ENCODE assay signal across 2 cellular contexts in the genomic region with DNA sequence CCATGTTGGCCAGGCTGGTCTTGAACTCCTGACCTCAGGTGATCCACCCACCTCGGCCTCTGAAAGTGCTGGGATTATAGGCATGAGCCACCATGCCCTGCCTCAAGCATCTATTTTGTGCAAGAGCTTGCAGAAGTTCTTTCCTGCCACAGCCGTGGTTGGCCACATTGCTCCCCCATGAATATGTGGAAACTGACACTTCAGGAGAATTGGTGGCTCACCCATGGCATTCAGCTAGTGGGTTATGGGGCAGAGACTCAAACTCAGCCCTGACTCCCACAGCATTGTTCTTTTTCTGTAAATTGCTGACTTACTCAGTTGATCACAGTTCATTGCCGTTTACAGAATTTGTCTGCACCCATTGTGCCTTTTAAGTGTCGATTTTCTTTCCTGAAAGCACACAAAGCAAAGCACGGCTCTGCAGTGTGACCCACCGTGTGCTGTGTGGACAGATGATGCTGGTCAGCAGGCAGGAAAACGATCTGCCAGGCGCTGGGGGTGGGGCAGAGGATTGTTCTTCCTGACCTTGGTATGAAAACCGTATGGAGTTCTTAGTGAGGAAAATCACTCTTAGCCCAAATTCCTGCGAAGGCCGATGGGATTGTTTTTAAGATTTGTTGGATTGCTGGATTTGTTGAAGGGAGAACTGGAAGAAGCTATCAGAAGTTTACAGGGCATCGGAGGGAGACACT.
TF ChIP-seq lines count a peak whose summit lies in the region.

No MANE protein-coding gene starts in this region.

TF ChIP-seq in liver, 16 proteins besides CTCF, POLR2A, EP300 and RAD21:
- TF ChIP-seq, protein P1, sequence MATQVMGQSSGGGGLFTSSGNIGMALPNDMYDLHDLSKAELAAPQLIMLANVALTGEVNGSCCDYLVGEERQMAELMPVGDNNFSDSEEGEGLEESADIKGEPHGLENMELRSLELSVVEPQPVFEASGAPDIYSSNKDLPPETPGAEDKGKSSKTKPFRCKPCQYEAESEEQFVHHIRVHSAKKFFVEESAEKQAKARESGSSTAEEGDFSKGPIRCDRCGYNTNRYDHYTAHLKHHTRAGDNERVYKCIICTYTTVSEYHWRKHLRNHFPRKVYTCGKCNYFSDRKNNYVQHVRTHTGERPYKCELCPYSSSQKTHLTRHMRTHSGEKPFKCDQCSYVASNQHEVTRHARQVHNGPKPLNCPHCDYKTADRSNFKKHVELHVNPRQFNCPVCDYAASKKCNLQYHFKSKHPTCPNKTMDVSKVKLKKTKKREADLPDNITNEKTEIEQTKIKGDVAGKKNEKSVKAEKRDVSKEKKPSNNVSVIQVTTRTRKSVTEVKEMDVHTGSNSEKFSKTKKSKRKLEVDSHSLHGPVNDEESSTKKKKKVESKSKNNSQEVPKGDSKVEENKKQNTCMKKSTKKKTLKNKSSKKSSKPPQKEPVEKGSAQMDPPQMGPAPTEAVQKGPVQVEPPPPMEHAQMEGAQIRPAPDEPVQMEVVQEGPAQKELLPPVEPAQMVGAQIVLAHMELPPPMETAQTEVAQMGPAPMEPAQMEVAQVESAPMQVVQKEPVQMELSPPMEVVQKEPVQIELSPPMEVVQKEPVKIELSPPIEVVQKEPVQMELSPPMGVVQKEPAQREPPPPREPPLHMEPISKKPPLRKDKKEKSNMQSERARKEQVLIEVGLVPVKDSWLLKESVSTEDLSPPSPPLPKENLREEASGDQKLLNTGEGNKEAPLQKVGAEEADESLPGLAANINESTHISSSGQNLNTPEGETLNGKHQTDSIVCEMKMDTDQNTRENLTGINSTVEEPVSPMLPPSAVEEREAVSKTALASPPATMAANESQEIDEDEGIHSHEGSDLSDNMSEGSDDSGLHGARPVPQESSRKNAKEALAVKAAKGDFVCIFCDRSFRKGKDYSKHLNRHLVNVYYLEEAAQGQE (IDR thresholded peaks at IDR 0.05): peak; percentile 59
- TF ChIP-seq RXRA (IDR thresholded peaks at IDR 0.05): peak in 1 of 2 donors; percentile 63
- peak in 1 of 2 donors; percentile 19 for TF ChIP-seq JUND (IDR thresholded peaks at IDR 0.05)
- TF ChIP-seq, protein P2, sequence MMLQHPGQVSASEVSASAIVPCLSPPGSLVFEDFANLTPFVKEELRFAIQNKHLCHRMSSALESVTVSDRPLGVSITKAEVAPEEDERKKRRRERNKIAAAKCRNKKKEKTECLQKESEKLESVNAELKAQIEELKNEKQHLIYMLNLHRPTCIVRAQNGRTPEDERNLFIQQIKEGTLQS (IDR thresholded peaks at IDR 0.05): no peak
- TF ChIP-seq FOXA2 (IDR thresholded peaks at IDR 0.05): no peak
- no peak for TF ChIP-seq NR2F2 (IDR thresholded peaks at IDR 0.05)
- TF ChIP-seq YY1 (IDR thresholded peaks at IDR 0.05): peak; percentile 30
- no peak for TF ChIP-seq GABPA (IDR thresholded peaks at IDR 0.05 in 1 of 2, conservative IDR thresholded peaks at IDR 0.05 in 1 of 2)
- TF ChIP-seq EGR1 (IDR thresholded peaks at IDR 0.05; ENCODE audit: low read depth in 2 of 2): no peak
- TF ChIP-seq SP1 (IDR thresholded peaks at IDR 0.05): no peak
- TF ChIP-seq HNF4A (conservative IDR thresholded peaks at IDR 0.05): peak in 1 of 2 donors; percentile 67
- TF ChIP-seq, protein P3, sequence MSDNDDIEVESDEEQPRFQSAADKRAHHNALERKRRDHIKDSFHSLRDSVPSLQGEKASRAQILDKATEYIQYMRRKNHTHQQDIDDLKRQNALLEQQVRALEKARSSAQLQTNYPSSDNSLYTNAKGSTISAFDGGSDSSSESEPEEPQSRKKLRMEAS (IDR thresholded peaks at IDR 0.05): no peak
- TF ChIP-seq, protein P4, sequence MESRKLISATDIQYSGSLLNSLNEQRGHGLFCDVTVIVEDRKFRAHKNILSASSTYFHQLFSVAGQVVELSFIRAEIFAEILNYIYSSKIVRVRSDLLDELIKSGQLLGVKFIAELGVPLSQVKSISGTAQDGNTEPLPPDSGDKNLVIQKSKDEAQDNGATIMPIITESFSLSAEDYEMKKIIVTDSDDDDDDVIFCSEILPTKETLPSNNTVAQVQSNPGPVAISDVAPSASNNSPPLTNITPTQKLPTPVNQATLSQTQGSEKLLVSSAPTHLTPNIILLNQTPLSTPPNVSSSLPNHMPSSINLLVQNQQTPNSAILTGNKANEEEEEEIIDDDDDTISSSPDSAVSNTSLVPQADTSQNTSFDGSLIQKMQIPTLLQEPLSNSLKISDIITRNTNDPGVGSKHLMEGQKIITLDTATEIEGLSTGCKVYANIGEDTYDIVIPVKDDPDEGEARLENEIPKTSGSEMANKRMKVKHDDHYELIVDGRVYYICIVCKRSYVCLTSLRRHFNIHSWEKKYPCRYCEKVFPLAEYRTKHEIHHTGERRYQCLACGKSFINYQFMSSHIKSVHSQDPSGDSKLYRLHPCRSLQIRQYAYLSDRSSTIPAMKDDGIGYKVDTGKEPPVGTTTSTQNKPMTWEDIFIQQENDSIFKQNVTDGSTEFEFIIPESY (IDR thresholded peaks at IDR 0.05): no peak
- TF ChIP-seq FOXA1 (IDR thresholded peaks at IDR 0.05): no peak
- TF ChIP-seq HNF4G (IDR thresholded peaks at IDR 0.05): no peak
- TF ChIP-seq TAF1 (conservative IDR thresholded peaks at IDR 0.05): no peak

TF ChIP-seq in SK-N-SH treated with all-trans-retinoic acid at 6 μM for 48 hours, 23 proteins besides CTCF, POLR2A, EP300 and RAD21 (continued from another document):
- TF ChIP-seq TCF4 (CRISPR knock-in tag; IDR thresholded peaks at IDR 0.05; ENCODE audit: borderline replicate concordance) (no peak), BACH2 (CRISPR knock-in tag; IDR thresholded peaks at IDR 0.05; ENCODE audit: borderline replicate concordance) (no peak), OSR1 (CRISPR knock-in tag; IDR thresholded peaks at IDR 0.05) (no peak), ZC3H10 (CRISPR knock-in tag; IDR thresholded peaks at IDR 0.05) (no peak), TOX (CRISPR knock-in tag; IDR thresholded peaks at IDR 0.05; ENCODE audit: borderline replicate concordance) (no peak)
- TF ChIP-seq, protein P5, sequence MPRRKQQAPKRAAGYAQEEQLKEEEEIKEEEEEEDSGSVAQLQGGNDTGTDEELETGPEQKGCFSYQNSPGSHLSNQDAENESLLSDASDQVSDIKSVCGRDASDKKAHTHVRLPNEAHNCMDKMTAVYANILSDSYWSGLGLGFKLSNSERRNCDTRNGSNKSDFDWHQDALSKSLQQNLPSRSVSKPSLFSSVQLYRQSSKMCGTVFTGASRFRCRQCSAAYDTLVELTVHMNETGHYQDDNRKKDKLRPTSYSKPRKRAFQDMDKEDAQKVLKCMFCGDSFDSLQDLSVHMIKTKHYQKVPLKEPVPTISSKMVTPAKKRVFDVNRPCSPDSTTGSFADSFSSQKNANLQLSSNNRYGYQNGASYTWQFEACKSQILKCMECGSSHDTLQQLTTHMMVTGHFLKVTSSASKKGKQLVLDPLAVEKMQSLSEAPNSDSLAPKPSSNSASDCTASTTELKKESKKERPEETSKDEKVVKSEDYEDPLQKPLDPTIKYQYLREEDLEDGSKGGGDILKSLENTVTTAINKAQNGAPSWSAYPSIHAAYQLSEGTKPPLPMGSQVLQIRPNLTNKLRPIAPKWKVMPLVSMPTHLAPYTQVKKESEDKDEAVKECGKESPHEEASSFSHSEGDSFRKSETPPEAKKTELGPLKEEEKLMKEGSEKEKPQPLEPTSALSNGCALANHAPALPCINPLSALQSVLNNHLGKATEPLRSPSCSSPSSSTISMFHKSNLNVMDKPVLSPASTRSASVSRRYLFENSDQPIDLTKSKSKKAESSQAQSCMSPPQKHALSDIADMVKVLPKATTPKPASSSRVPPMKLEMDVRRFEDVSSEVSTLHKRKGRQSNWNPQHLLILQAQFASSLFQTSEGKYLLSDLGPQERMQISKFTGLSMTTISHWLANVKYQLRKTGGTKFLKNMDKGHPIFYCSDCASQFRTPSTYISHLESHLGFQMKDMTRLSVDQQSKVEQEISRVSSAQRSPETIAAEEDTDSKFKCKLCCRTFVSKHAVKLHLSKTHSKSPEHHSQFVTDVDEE (CRISPR knock-in tag; IDR thresholded peaks at IDR 0.05): no peak
- TF ChIP-seq, protein P6, sequence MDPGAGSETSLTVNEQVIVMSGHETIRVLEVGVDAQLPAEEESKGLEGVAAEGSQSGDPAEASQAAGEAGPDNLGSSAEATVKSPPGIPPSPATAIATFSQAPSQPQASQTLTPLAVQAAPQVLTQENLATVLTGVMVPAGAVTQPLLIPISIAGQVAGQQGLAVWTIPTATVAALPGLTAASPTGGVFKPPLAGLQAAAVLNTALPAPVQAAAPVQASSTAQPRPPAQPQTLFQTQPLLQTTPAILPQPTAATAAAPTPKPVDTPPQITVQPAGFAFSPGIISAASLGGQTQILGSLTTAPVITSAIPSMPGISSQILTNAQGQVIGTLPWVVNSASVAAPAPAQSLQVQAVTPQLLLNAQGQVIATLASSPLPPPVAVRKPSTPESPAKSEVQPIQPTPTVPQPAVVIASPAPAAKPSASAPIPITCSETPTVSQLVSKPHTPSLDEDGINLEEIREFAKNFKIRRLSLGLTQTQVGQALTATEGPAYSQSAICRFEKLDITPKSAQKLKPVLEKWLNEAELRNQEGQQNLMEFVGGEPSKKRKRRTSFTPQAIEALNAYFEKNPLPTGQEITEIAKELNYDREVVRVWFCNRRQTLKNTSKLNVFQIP (CRISPR knock-in tag; IDR thresholded peaks at IDR 0.05; ENCODE audit: borderline replicate concordance, low read depth): no peak
TF ChIP-seq in SK-N-SH treated with all-trans-retinoic acid at 6 μM for 48 hours: peak in this region for 0.
